ENCODE assay signal across 8 cellular contexts in genomic region chr11:134360050-134360835, GRCh38. TPM values are rescaled to one million over a fixed set of nuclear protein-coding genes. Genes with fewer than 3 reads are reported as not detected.
DNase-seq lines count a peak whose midpoint lies in the region; ATAC-seq and TF ChIP-seq lines count a peak whose summit lies in the region.

No MANE protein-coding gene starts in this region.

- no peaks in the 10 kb centered on the region for H3K9me3 Mint-ChIP-seq in T-cell
- no peaks in the 10 kb centered on the region for H3K9me3 Mint-ChIP-seq in activated naive CD8-positive, alpha-beta T cell treated with anti-CD3 and anti-CD28 coated beads, Interleukin-2, amount 50 U/mL, for 24 hours

- H3K4me1 Mint-ChIP-seq in T-cell: peaks cover 14 to 21% (median 19%) of the 10 kb centered on the region in 3 donors
- peaks cover 4% of the 10 kb centered on the region for H3K4me1 Mint-ChIP-seq in activated naive CD8-positive, alpha-beta T cell treated with anti-CD3 and anti-CD28 coated beads, Interleukin-2, amount 50 U/mL, for 24 hours

- no peaks in the 10 kb centered on the region for H3K4me1 ChIP-seq in left ventricle myocardium inferior

- H3K27ac ChIP-seq in left ventricle myocardium inferior (replicated peaks): no peak overlapping the region

- TF ChIP-seq CTCF in LNCAP (IDR thresholded peaks at IDR 0.05) (peak; percentile 91), left ventricle myocardium inferior (IDR thresholded peaks at IDR 0.05; ENCODE audit: borderline replicate concordance) (peak; percentile 91)

- H3K4me3 Mint-ChIP-seq in T-cell: peak overlapping the region in 1 of 3 donors; percentile 42
- H3K4me3 Mint-ChIP-seq in activated naive CD8-positive, alpha-beta T cell treated with anti-CD3 and anti-CD28 coated beads, Interleukin-2, amount 50 U/mL, for 24 hours: no peak overlapping the region

- intact Hi-C loops in left ventricle myocardium inferior (cut with micrococcal nuclease): no loop called here

- CTCF ChIA-PET in T-cell (lab: Charles Lee): interaction anchor here in 1 of 2 donors (1.0 kb wide), 1 partner anchor 332 kb away, joined by 3 read pairs; no protein-coding TSS in a partner anchor

- POLR2A ChIA-PET in T-cell (lab: Charles Lee): no interaction called here

- no peak overlapping the region for H3K27ac Mint-ChIP-seq in T-cell
- H3K27ac Mint-ChIP-seq in activated naive CD8-positive, alpha-beta T cell treated with anti-CD3 and anti-CD28 coated beads, Interleukin-2, amount 50 U/mL, for 24 hours: no peak overlapping the region

- DNase-seq in COR-L47 (lab: John Stamatoyannopoulos, UW): peak; percentile 79
- DNase-seq in T-cell: peak in 33 of 34 experiments; percentile 25 to 75 (median 60)
- peak; percentile 84 for DNase-seq in activated naive CD8-positive, alpha-beta T cell treated with anti-CD3 and anti-CD28 coated beads, Interleukin-2, amount 50 U/mL, for 24 hours
- DNase-seq in left ventricle myocardium inferior: peak; percentile 78
- peak; percentile 94 for DNase-seq in retina
- no peak for DNase-seq in DMS153 (lab: John Stamatoyannopoulos, UW)

- H3K9me3 ChIP-seq in left ventricle myocardium inferior (replicated peaks): no peaks in the 10 kb centered on the region

- H3K27me3 Mint-ChIP-seq in T-cell: peaks cover 5 to 12% of the 10 kb centered on the region in 2 donors
- peaks cover 11% of the 10 kb centered on the region for H3K27me3 Mint-ChIP-seq in activated naive CD8-positive, alpha-beta T cell treated with anti-CD3 and anti-CD28 coated beads, Interleukin-2, amount 50 U/mL, for 24 hours

- peaks cover 98% of the 10 kb centered on the region for H3K27me3 ChIP-seq in left ventricle myocardium inferior (ENCODE audit: low read depth)

- H3K36me3 ChIP-seq in left ventricle myocardium inferior: no peaks in the 10 kb centered on the region

- H3K36me3 Mint-ChIP-seq in T-cell: no peaks in the 10 kb centered on the region
- peaks cover 8% of the 10 kb centered on the region for H3K36me3 Mint-ChIP-seq in activated naive CD8-positive, alpha-beta T cell treated with anti-CD3 and anti-CD28 coated beads, Interleukin-2, amount 50 U/mL, for 24 hours (ENCODE audit: low read depth)

- no peak overlapping the region for H3K4me3 ChIP-seq in left ventricle myocardium inferior

- peak; percentile 78 for ATAC-seq in GM21576 (IDR thresholded peaks at IDR 0.05; ENCODE audit: unreplicated experiment)
- ATAC-seq in T-cell (replicated peaks in 1 of 4): peak; percentile 84 to 93 (median 92)
- ATAC-seq in activated naive CD8-positive, alpha-beta T cell treated with anti-CD3 and anti-CD28 coated beads, Interleukin-2, amount 50 U/mL, for 24 hours: peak; percentile 74

RNA-seq across cellular contexts. Expression of gene GLB1L2, which starts 28.5 kb away (rescaled TPM):
- 1 to 10 TPM; 1.4 to 3.6 (median 2.3) TPM for total RNA-seq in T-cell
- total RNA-seq in left ventricle myocardium inferior: 0.30 TPM

RNA-seq across cellular contexts. Expression of gene B3GAT1, which starts 51.8 kb away (rescaled TPM):
- total RNA-seq in T-cell (1 to 10 TPM in 4 of 5 donors, under 1 TPM in 1; 0.38 to 6.1 (median 1.3) TPM), left ventricle myocardium inferior (0.08 TPM)
